ENCODE assay signal across 10 cellular contexts in genomic region chr17:2085648-2085949, GRCh38. TPM values are rescaled to one million over a fixed set of nuclear protein-coding genes. Genes with fewer than 3 reads are reported as not detected.
A peak's percentile ranks its signal among the peaks of the same experiment; 100 is the strongest.
DNase-seq lines count a peak whose midpoint lies in the region; TF ChIP-seq lines count a peak whose summit lies in the region.
"Had no signal": no experiment of that assay in that cellular context is flagged by ENCODE, and none has a peak within 500 bp of the region (broad histone marks: within the 10 kb centered on the region; RNA-seq: fewer than 3 reads in every experiment).

No MANE protein-coding gene starts in this region.

- H3K27me3 Mint-ChIP-seq in nephron (ENCODE audit: low read depth) = no peaks in the 10 kb centered on the region

- intact Hi-C loops in breast epithelium (cut with DNase I; ENCODE audit: low total_unique reads) = no loop called here
- intact Hi-C loops in mammary epithelial cell (cut with micrococcal nuclease) = no loop called here
- intact Hi-C loops in uterus (cut with DNase I; ENCODE audit: low total_unique reads) = no loop called here

- H3K36me3 ChIP-seq in breast epithelium (peaks cover 5% of the 10 kb centered on the region), mammary epithelial cell (ENCODE audit: insufficient read depth, low read length) (peaks cover 3% of the 10 kb centered on the region), fibroblast of lung (ENCODE audit: control insufficient read depth, insufficient read depth, low read length) (peaks cover 4% of the 10 kb centered on the region), uterus (no peaks in the 10 kb centered on the region)

- H4K20me1 ChIP-seq in mammary epithelial cell (ENCODE audit: insufficient read depth, low read length) (no peaks in the 10 kb centered on the region), fibroblast of lung (ENCODE audit: control insufficient read depth, extremely low read depth, insufficient read depth, low read length) (no peaks in the 10 kb centered on the region)

- no peak overlapping the region for H3K4me2 ChIP-seq in mammary epithelial cell (ENCODE audit: insufficient read depth, low read depth, low read length)
- no peak overlapping the region for H3K4me2 ChIP-seq in fibroblast of lung (ENCODE audit: extremely low read depth, insufficient read depth, low read length)

- H3K27ac Mint-ChIP-seq in nephron = peak overlapping the region; percentile 96 to 98 (median 97)

- DNase-seq in breast epithelium (ENCODE audit: low spot score in 2 of 2) (no peak), mammary epithelial cell (no peak), fibroblast of lung (ENCODE audit: low read depth in 2 of 2) (peak; percentile 68 to 79), uterus (peak; percentile 71 to 77), substantia nigra (lab: John Stamatoyannopoulos, UW) (no peak), NCI-H82 treated with DMSO at 0.1 percent for 48 hours (lab: John Stamatoyannopoulos, UW; ENCODE audit: unreplicated experiment) (no peak), globus pallidus (ENCODE audit: low spot score) (no peak)
- DNase-seq: effector CD8-positive, alpha-beta T cell; NCI-H2107 had no signal

- H3K9me3 ChIP-seq in breast epithelium = no peaks in the 10 kb centered on the region
- H3K9me3 ChIP-seq in mammary epithelial cell (replicated peaks; ENCODE audit: insufficient read depth, low read length) = no peaks in the 10 kb centered on the region
- no peaks in the 10 kb centered on the region for H3K9me3 ChIP-seq in fibroblast of lung (ENCODE audit: control insufficient read depth, insufficient read depth, low read depth, low read length)
- no peaks in the 10 kb centered on the region for H3K9me3 ChIP-seq in uterus

- no peak overlapping the region for H3K4me3 ChIP-seq in breast epithelium
- no peak overlapping the region for H3K4me3 ChIP-seq in mammary epithelial cell (replicated peaks in 1 of 3; ENCODE audit: insufficient read depth in 1 of 3, low read depth in 2 of 3, low read length in 3 of 3)
- H3K4me3 ChIP-seq in fibroblast of lung (replicated peaks in 1 of 4; ENCODE audit: control extremely low read depth in 1 of 4, insufficient read depth in 1 of 4, low read depth in 3 of 4, low read length in 4 of 4) = no peak overlapping the region
- H3K4me3 ChIP-seq in uterus = no peak overlapping the region

- H2AFZ ChIP-seq in mammary epithelial cell (ENCODE audit: low read depth, low read length) (no peak overlapping the region), fibroblast of lung (ENCODE audit: low read length) (no peak overlapping the region)

- TF ChIP-seq CTCF in breast epithelium (IDR thresholded peaks at IDR 0.05) = no peak
- TF ChIP-seq CTCF in mammary epithelial cell (conservative IDR thresholded peaks at IDR 0.05 in 1 of 2, IDR thresholded peaks at IDR 0.05 in 1 of 2; ENCODE audit: extremely low read depth in 1 of 2, insufficient read depth in 1 of 2, low read depth in 1 of 2, low read length in 2 of 2) = no peak
- no peak for TF ChIP-seq CTCF in fibroblast of lung (conservative IDR thresholded peaks at IDR 0.05 in 1 of 2, IDR thresholded peaks at IDR 0.05 in 1 of 2; ENCODE audit: low read depth in 1 of 2, low read length in 2 of 2)
- no peak for TF ChIP-seq CTCF in nephron (IDR thresholded peaks at IDR 0.05; ENCODE audit: unreplicated experiment in 3 of 3)
- no peak for TF ChIP-seq CTCF in uterus (IDR thresholded peaks at IDR 0.05)

- peaks cover 87% of the 10 kb centered on the region for H3K4me1 Mint-ChIP-seq in nephron

- dilution Hi-C loops in mammary epithelial cell (cut with HindIII; ENCODE audit: low sequenced_read_pairs) = loop anchor here (5.0 kb wide), 1 partner anchor 42 kb away; no protein-coding TSS in a partner anchor

- H3K4me3 Mint-ChIP-seq in nephron = no peak overlapping the region

- H3K79me2 ChIP-seq in mammary epithelial cell (ENCODE audit: insufficient read depth, low read length) (no peaks in the 10 kb centered on the region), fibroblast of lung (ENCODE audit: control insufficient read depth, insufficient read depth, low read length) (peaks cover 2% of the 10 kb centered on the region)

- H3K27me3 ChIP-seq in breast epithelium (no peaks in the 10 kb centered on the region), mammary epithelial cell (ENCODE audit: insufficient read depth, low read length) (no peaks in the 10 kb centered on the region), fibroblast of lung (ENCODE audit: control insufficient read depth, insufficient read depth, low read length) (no peaks in the 10 kb centered on the region), uterus (no peaks in the 10 kb centered on the region)

- peaks cover 23 to 28% of the 10 kb centered on the region in 2 donors for H3K4me1 ChIP-seq in breast epithelium
- H3K4me1 ChIP-seq in mammary epithelial cell (ENCODE audit: insufficient read depth, low read length) = peaks cover 40% of the 10 kb centered on the region
- peaks cover 67% of the 10 kb centered on the region for H3K4me1 ChIP-seq in fibroblast of lung (ENCODE audit: control insufficient read depth, extremely low read depth, insufficient read depth, low read length)
- H3K4me1 ChIP-seq in uterus = peaks cover 22 to 25% of the 10 kb centered on the region in 2 donors

- in situ Hi-C loops in mammary epithelial cell (cut with MboI; ENCODE audit: low sequenced_read_pairs in 2 of 2) = no loop called here

- CTCF ChIA-PET in mammary epithelial cell (lab: Charles Lee; ENCODE audit: low non-redundant PET) = no interaction called here

- peaks cover 22% of the 10 kb centered on the region for H3K36me3 Mint-ChIP-seq in nephron (ENCODE audit: low read depth)

- TF ChIP-seq POLR2A in breast epithelium (IDR thresholded peaks at IDR 0.05) (no peak), uterus (IDR thresholded peaks at IDR 0.05) (no peak)

- no peak overlapping the region for H3K9ac ChIP-seq in mammary epithelial cell (ENCODE audit: insufficient read depth, low read length)
- H3K9ac ChIP-seq in fibroblast of lung (ENCODE audit: insufficient read depth, low read length) = no peak overlapping the region

- no peaks in the 10 kb centered on the region for H3K9me3 Mint-ChIP-seq in nephron

- no TSS peak for BruUV-seq in mammary epithelial cell (replicated peaks; lab: Mats Ljungman, UMichigan)

- peak overlapping the region; percentile 94 to 97 for H3K27ac ChIP-seq in breast epithelium
- no peak overlapping the region for H3K27ac ChIP-seq in mammary epithelial cell (ENCODE audit: insufficient read depth, low read depth, low read length)
- H3K27ac ChIP-seq in fibroblast of lung (ENCODE audit: insufficient read depth, low read length) = peak overlapping the region; percentile 76
- peak overlapping the region; percentile 85 to 89 for H3K27ac ChIP-seq in uterus
- no peak overlapping the region for H3K27ac ChIP-seq in substantia nigra (ENCODE audit: low read depth, low read length, poor library complexity, severe bottlenecking)

- 74% methylated on average over 5 of the region's 5 CpGs for WGBS in mammary epithelial cell (ENCODE audit: low coverage, missing lambda C conversion rate)

RNA-seq across cellular contexts. Expression of gene HIC1, which starts 30.7 kb away (rescaled TPM):
- 10 to 100 TPM; 12.6 to 16.4 (median 12.7) TPM for total RNA-seq in breast epithelium
- total RNA-seq in mammary epithelial cell = 1 to 10 TPM in 1 of 2 donors, under 1 TPM in 1; 0.67 to 1.3 TPM
- polyA plus RNA-seq in mammary epithelial cell = 0.20 TPM
- polyA minus RNA-seq in mammary epithelial cell = not detected
- total RNA-seq in fibroblast of lung = 29.1 and 30.0 TPM in 2 replicates
- 8.2 and 11.3 TPM in 2 replicates for polyA plus RNA-seq in fibroblast of lung
- 31.7 and 32.0 TPM in 2 replicates for polyA plus RNA-seq in fibroblast of lung (2012)
- 14.0 and 15.0 TPM in 2 replicates for polyA minus RNA-seq in fibroblast of lung (ENCODE audit: low replicate concordance)
- 10 to 100 TPM; 21.8 to 86.9 (median 54.2) TPM for total RNA-seq in uterus

RNA-seq across cellular contexts. Expression of gene OVCA2, which starts 43.8 kb away (rescaled TPM):
- total RNA-seq in breast epithelium (10 to 100 TPM; 24.3 to 35.4 (median 32.5) TPM), mammary epithelial cell (10 to 100 TPM; 44.1 to 65.7 TPM), fibroblast of lung (40.6 and 41.1 TPM in 2 replicates), uterus (10 to 100 TPM in 3 of 4 donors, 1 to 10 TPM in 1; 7.9 to 27.4 (median 19.8) TPM)
- polyA plus RNA-seq in mammary epithelial cell (68.4 TPM), fibroblast of lung (27.9 and 41.8 TPM in 2 replicates)
- polyA minus RNA-seq in mammary epithelial cell (28.3 TPM), fibroblast of lung (ENCODE audit: low replicate concordance) (17.5 and 21.0 TPM in 2 replicates)
- polyA plus RNA-seq in fibroblast of lung (2012) = 21.1 and 44.6 TPM in 2 replicates

RNA-seq across cellular contexts. Expression of gene DPH1, which starts 55.6 kb away (rescaled TPM):
- 10 to 100 TPM; 28.3 to 66.6 (median 55.7) TPM for total RNA-seq in breast epithelium
- 10 to 100 TPM; 29.0 to 36.2 TPM for total RNA-seq in mammary epithelial cell
- polyA plus RNA-seq in mammary epithelial cell = 27.4 TPM
- 64.4 TPM for polyA minus RNA-seq in mammary epithelial cell
- 21.3 and 23.1 TPM in 2 replicates for total RNA-seq in fibroblast of lung
- polyA plus RNA-seq in fibroblast of lung = 28.5 and 31.3 TPM in 2 replicates
- polyA plus RNA-seq in fibroblast of lung (2012) = 33.4 and 34.1 TPM in 2 replicates
- polyA minus RNA-seq in fibroblast of lung (ENCODE audit: low replicate concordance) = 194 and 205 TPM in 2 replicates
- 100 to 1,000 TPM in 1 of 4 donors, 10 to 100 TPM in 3; 26.8 to 121 (median 49.1) TPM for total RNA-seq in uterus

Comparison
In these comparisons a context has a peak if more than half of its experiments do, and no peak if none do; other contexts are left out.
1. H3K27ac ChIP-seq: peak in breast epithelium (2 of 2), fibroblast of lung (single experiment) and uterus (2 of 2); none in mammary epithelial cell (single experiment) and substantia nigra (single experiment).
2. RNA of gene HIC1, which starts 30.7 kb away (total RNA-seq): 21.8 to 86.9 TPM in uterus, 29.1 to 30.0 TPM in fibroblast of lung and 12.6 to 16.4 TPM in breast epithelium; 0.67 to 1.3 TPM in mammary epithelial cell; every median in the first group is over 4 times any median in the second.
3. DNase-seq: peak in fibroblast of lung (2 of 2) and uterus (2 of 2); none in breast epithelium (0 of 2), mammary epithelial cell (single experiment), substantia nigra (0 of 49), NCI-H82 treated with DMSO at 0.1 percent for 48 hours (single experiment) and globus pallidus (single experiment).